In genomic region chr11:83071641-83072591, GRCh38 we compare ENCODE assay signal across 1 cellular context.
A peak's percentile ranks its signal among the peaks of the same experiment; 100 is the strongest.
TF ChIP-seq lines count a peak whose summit lies in the region.

A gene with protein sequence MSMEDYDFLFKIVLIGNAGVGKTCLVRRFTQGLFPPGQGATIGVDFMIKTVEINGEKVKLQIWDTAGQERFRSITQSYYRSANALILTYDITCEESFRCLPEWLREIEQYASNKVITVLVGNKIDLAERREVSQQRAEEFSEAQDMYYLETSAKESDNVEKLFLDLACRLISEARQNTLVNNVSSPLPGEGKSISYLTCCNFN (minus strand): TSS chr11:83071897. CDS start chr11:82997316, 74,581 bp downstream.

TF ChIP-seq in K562, 482 proteins besides CTCF, POLR2A, EP300 and RAD21 (continued from another document and continues in another):
- TF ChIP-seq, protein P1, sequence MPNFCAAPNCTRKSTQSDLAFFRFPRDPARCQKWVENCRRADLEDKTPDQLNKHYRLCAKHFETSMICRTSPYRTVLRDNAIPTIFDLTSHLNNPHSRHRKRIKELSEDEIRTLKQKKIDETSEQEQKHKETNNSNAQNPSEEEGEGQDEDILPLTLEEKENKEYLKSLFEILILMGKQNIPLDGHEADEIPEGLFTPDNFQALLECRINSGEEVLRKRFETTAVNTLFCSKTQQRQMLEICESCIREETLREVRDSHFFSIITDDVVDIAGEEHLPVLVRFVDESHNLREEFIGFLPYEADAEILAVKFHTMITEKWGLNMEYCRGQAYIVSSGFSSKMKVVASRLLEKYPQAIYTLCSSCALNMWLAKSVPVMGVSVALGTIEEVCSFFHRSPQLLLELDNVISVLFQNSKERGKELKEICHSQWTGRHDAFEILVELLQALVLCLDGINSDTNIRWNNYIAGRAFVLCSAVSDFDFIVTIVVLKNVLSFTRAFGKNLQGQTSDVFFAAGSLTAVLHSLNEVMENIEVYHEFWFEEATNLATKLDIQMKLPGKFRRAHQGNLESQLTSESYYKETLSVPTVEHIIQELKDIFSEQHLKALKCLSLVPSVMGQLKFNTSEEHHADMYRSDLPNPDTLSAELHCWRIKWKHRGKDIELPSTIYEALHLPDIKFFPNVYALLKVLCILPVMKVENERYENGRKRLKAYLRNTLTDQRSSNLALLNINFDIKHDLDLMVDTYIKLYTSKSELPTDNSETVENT (CRISPR knock-in tag; IDR thresholded peaks at IDR 0.05): 0 out of 2 replicates have a peak, but pooled peaks have one; percentile 34
- TF ChIP-seq FOXK1 (CRISPR knock-in tag; IDR thresholded peaks at IDR 0.05; ENCODE audit: borderline replicate concordance) (peak; percentile 75; the same call in 1 of the 2 replicates), CCNT2 (IDR thresholded peaks at IDR 0.05; ENCODE audit: borderline replicate concordance, extremely low read depth, insufficient read length, low read depth, low read length) (no peak), SAFB (IDR thresholded peaks at IDR 0.05; ENCODE audit: borderline replicate concordance, low read depth, low read length) (no peak), MAZ (CRISPR knock-in tag; conservative IDR thresholded peaks at IDR 0.05 in 1 of 2, IDR thresholded peaks at IDR 0.05 in 1 of 2) (peak; percentile 56; a peak in 2 of 4 replicates), NCOA1 (IDR thresholded peaks at IDR 0.05; ENCODE audit: low read depth) (peak; percentile 13; the same call in 1 of the 2 replicates), VEZF1 (CRISPR knock-in tag; IDR thresholded peaks at IDR 0.05) (peak; percentile 80), GABPA (tag; conservative IDR thresholded peaks at IDR 0.05; ENCODE audit: low read depth) (peak; percentile 42), NKRF (IDR thresholded peaks at IDR 0.05; ENCODE audit: borderline replicate concordance) (peak; percentile 67), EZH2 (IDR thresholded peaks at IDR 0.05; ENCODE audit: borderline replicate concordance, low read depth, low read length) (no peak), ETV5 (CRISPR knock-in tag; IDR thresholded peaks at IDR 0.05; ENCODE audit: low read depth) (0 out of 2 replicates have a peak, but pooled peaks have one; percentile 23), NCOR1 (IDR thresholded peaks at IDR 0.05) (no peak), ZNF12 (CRISPR knock-in tag; IDR thresholded peaks at IDR 0.05) (peak; percentile 89; the same call in 1 of the 2 replicates), ZNF518B (CRISPR knock-in tag; IDR thresholded peaks at IDR 0.05) (no peak), ZBTB7A (IDR thresholded peaks at IDR 0.05; ENCODE audit: borderline replicate concordance, control insufficient read depth, low read depth, low read length) (peak; percentile 56), CEBPG (CRISPR knock-in tag; IDR thresholded peaks at IDR 0.05) (no peak; the same call in 1 of the 2 replicates), CEBPG (tag; conservative IDR thresholded peaks at IDR 0.05 in 1 of 2, IDR thresholded peaks at IDR 0.05 in 1 of 2) (peak; percentile 15 to 76; a peak in 1 of 4 replicates), ZNF512 (tag; IDR thresholded peaks at IDR 0.05) (no peak)
- TF ChIP-seq, protein P2, sequence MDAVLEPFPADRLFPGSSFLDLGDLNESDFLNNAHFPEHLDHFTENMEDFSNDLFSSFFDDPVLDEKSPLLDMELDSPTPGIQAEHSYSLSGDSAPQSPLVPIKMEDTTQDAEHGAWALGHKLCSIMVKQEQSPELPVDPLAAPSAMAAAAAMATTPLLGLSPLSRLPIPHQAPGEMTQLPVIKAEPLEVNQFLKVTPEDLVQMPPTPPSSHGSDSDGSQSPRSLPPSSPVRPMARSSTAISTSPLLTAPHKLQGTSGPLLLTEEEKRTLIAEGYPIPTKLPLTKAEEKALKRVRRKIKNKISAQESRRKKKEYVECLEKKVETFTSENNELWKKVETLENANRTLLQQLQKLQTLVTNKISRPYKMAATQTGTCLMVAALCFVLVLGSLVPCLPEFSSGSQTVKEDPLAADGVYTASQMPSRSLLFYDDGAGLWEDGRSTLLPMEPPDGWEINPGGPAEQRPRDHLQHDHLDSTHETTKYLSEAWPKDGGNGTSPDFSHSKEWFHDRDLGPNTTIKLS (IDR thresholded peaks at IDR 0.05; ENCODE audit: borderline replicate concordance, low read depth): peak; percentile 86
- TF ChIP-seq, protein P3, sequence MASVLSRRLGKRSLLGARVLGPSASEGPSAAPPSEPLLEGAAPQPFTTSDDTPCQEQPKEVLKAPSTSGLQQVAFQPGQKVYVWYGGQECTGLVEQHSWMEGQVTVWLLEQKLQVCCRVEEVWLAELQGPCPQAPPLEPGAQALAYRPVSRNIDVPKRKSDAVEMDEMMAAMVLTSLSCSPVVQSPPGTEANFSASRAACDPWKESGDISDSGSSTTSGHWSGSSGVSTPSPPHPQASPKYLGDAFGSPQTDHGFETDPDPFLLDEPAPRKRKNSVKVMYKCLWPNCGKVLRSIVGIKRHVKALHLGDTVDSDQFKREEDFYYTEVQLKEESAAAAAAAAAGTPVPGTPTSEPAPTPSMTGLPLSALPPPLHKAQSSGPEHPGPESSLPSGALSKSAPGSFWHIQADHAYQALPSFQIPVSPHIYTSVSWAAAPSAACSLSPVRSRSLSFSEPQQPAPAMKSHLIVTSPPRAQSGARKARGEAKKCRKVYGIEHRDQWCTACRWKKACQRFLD (CRISPR knock-in tag; IDR thresholded peaks at IDR 0.05): 0 out of 2 replicates have a peak, but pooled peaks have one; percentile 76
- TF ChIP-seq, protein P4, sequence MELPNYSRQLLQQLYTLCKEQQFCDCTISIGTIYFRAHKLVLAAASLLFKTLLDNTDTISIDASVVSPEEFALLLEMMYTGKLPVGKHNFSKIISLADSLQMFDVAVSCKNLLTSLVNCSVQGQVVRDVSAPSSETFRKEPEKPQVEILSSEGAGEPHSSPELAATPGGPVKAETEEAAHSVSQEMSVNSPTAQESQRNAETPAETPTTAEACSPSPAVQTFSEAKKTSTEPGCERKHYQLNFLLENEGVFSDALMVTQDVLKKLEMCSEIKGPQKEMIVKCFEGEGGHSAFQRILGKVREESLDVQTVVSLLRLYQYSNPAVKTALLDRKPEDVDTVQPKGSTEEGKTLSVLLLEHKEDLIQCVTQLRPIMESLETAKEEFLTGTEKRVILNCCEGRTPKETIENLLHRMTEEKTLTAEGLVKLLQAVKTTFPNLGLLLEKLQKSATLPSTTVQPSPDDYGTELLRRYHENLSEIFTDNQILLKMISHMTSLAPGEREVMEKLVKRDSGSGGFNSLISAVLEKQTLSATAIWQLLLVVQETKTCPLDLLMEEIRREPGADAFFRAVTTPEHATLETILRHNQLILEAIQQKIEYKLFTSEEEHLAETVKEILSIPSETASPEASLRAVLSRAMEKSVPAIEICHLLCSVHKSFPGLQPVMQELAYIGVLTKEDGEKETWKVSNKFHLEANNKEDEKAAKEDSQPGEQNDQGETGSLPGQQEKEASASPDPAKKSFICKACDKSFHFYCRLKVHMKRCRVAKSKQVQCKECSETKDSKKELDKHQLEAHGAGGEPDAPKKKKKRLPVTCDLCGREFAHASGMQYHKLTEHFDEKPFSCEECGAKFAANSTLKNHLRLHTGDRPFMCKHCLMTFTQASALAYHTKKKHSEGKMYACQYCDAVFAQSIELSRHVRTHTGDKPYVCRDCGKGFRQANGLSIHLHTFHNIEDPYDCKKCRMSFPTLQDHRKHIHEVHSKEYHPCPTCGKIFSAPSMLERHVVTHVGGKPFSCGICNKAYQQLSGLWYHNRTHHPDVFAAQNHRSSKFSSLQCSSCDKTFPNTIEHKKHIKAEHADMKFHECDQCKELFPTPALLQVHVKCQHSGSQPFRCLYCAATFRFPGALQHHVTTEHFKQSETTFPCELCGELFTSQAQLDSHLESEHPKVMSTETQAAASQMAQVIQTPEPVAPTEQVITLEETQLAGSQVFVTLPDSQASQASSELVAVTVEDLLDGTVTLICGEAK (IDR thresholded peaks at IDR 0.05): peak; percentile 29; the same call in 1 of the 2 replicates
- TF ChIP-seq, protein P4 (CRISPR knock-in tag; IDR thresholded peaks at IDR 0.05): no peak
- TF ChIP-seq, protein P5, sequence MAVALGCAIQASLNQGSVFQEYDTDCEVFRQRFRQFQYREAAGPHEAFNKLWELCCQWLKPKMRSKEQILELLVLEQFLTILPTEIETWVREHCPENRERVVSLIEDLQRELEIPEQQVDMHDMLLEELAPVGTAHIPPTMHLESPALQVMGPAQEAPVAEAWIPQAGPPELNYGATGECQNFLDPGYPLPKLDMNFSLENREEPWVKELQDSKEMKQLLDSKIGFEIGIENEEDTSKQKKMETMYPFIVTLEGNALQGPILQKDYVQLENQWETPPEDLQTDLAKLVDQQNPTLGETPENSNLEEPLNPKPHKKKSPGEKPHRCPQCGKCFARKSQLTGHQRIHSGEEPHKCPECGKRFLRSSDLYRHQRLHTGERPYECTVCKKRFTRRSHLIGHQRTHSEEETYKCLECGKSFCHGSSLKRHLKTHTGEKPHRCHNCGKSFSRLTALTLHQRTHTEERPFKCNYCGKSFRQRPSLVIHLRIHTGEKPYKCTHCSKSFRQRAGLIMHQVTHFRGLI (CRISPR knock-in tag; IDR thresholded peaks at IDR 0.05): no peak
